ENCODE assay signal across 11 cellular contexts in the genomic region with DNA sequence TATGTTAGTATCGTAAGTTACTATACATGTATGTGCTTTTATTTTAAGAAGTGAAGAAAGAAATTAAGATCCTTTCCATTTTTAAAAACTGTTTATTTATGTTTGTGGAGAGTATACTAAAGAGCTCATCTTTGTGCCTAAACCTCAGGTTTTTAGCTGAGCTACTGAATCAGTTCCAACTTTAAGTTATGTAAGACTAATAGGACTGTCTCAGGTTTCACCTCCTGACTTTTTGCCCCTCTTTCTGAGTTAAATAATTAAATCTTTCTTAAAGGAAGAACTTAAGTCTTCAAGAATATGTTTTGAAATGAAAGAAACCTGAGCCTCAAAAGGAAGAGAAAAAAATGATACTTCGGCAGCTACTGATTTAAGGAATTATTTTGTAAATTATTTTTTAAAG. TPM values are rescaled to one million over a fixed set of nuclear protein-coding genes. Genes with fewer than 3 reads are reported as not detected.
DNase-seq lines count a peak whose midpoint lies in the region; ATAC-seq and TF ChIP-seq lines count a peak whose summit lies in the region.
"Had no signal": no experiment of that assay in that cellular context is flagged by ENCODE, and none has a peak within 500 bp of the region (broad histone marks: within the 10 kb centered on the region; RNA-seq: fewer than 3 reads in every experiment).

No MANE protein-coding gene starts in this region.

- H3K9me3 Mint-ChIP-seq in CD4-positive, CD25-positive, alpha-beta regulatory T cell = no peaks in the 10 kb centered on the region
- H3K9me3 Mint-ChIP-seq in naive thymus-derived CD4-positive, alpha-beta T cell = no peaks in the 10 kb centered on the region

- ATAC-seq in CD4-positive, CD25-positive, alpha-beta regulatory T cell (ENCODE audit: low read depth in 2 of 2) = no peak
- ATAC-seq in naive thymus-derived CD4-positive, alpha-beta T cell = no peak
- ATAC-seq in HG02610 (IDR thresholded peaks at IDR 0.05; ENCODE audit: unreplicated experiment) = no peak

- no peak for TF ChIP-seq EP300 in tibial nerve (IDR thresholded peaks at IDR 0.05)

- H3K27me3 Mint-ChIP-seq in CD4-positive, CD25-positive, alpha-beta regulatory T cell = no peaks in the 10 kb centered on the region
- peaks cover 0 to 3% (median 0%) of the 10 kb centered on the region in 5 donors for H3K27me3 Mint-ChIP-seq in naive thymus-derived CD4-positive, alpha-beta T cell

- H3K27ac ChIP-seq in CD4-positive, CD25-positive, alpha-beta regulatory T cell (ENCODE audit: insufficient read depth, low read length, poor library complexity, severe bottlenecking) = no peak overlapping the region
- H3K27ac ChIP-seq in Karpas-422 (ENCODE audit: low read length) (no peak overlapping the region), tibial nerve (peak overlapping the region in 2 of 4 donors; percentile 13 to 91), WERI-Rb-1 (no peak overlapping the region)
- no peak overlapping the region for H3K27ac ChIP-seq in naive thymus-derived CD4-positive, alpha-beta T cell (ENCODE audit: low read depth, low read length)

- H3K27me3 ChIP-seq in CD4-positive, CD25-positive, alpha-beta regulatory T cell (ENCODE audit: control insufficient read depth, insufficient read depth, low read length) = no peaks in the 10 kb centered on the region
- no peaks in the 10 kb centered on the region for H3K27me3 ChIP-seq in Karpas-422 (ENCODE audit: low read length)
- no peaks in the 10 kb centered on the region for H3K27me3 ChIP-seq in naive thymus-derived CD4-positive, alpha-beta T cell (ENCODE audit: control insufficient read depth in 2 of 2, insufficient read depth in 2 of 2, low read length in 2 of 2)
- no peaks in the 10 kb centered on the region for H3K27me3 ChIP-seq in tibial nerve
- H3K27me3 ChIP-seq in WERI-Rb-1 (ENCODE audit: insufficient read depth, low read depth, severe bottlenecking) = no peaks in the 10 kb centered on the region

- no peak for TF ChIP-seq CTCF in choroid plexus epithelial cell (conservative IDR thresholded peaks at IDR 0.05; ENCODE audit: low read depth, low read length)
- TF ChIP-seq CTCF in tibial nerve (IDR thresholded peaks at IDR 0.05) = no peak
- TF ChIP-seq CTCF in WERI-Rb-1 (IDR thresholded peaks at IDR 0.05; ENCODE audit: low read depth, low read length) = no peak

- no peak for DNase-seq in CD4-positive, CD25-positive, alpha-beta regulatory T cell
- DNase-seq in Karpas-422 = no peak
- DNase-seq in choroid plexus epithelial cell (ENCODE audit: low read depth) = peak; percentile 65
- no peak for DNase-seq in naive thymus-derived CD4-positive, alpha-beta T cell
- no peak for DNase-seq in cerebellum (ENCODE audit: low spot score)
- no peak for DNase-seq in tibial nerve (ENCODE audit: low spot score in 2 of 2)
- DNase-seq in WERI-Rb-1 = no peak
- DNase-seq: activated CD4-positive, alpha-beta T cell treated with anti-CD3 and anti-CD28 coated beads, Interleukin-2, amount 50 U/mL, for 48 hours; foreskin melanocyte; NCI-H226 had no signal

- H3K79me2 ChIP-seq in Karpas-422 (ENCODE audit: low read length) = peaks cover 74% of the 10 kb centered on the region

- TF ChIP-seq POLR2A in tibial nerve (IDR thresholded peaks at IDR 0.05) = no peak

- peak overlapping the region; percentile 82 for H3K4me3 ChIP-seq in CD4-positive, CD25-positive, alpha-beta regulatory T cell (ENCODE audit: low read depth, low read length)
- H3K4me3 ChIP-seq in Karpas-422 (ENCODE audit: low read length) = peak overlapping the region; percentile 79
- peak overlapping the region; percentile 90 for H3K4me3 ChIP-seq in choroid plexus epithelial cell (ENCODE audit: low read depth, low read length)
- peak overlapping the region; percentile 5 for H3K4me3 ChIP-seq in naive thymus-derived CD4-positive, alpha-beta T cell (ENCODE audit: low read length)
- H3K4me3 ChIP-seq in tibial nerve = peak overlapping the region in 1 of 4 donors; percentile 93
- no peak overlapping the region for H3K4me3 ChIP-seq in WERI-Rb-1 (ENCODE audit: low read depth, low read length)

- peak overlapping the region; percentile 80 for H3K4me2 ChIP-seq in Karpas-422 (ENCODE audit: low read depth, low read length, poor library complexity, severe bottlenecking)

- peaks cover 26% of the 10 kb centered on the region for H3K36me3 Mint-ChIP-seq in CD4-positive, CD25-positive, alpha-beta regulatory T cell
- peaks cover 0 to 34% (median 12%) of the 10 kb centered on the region in 5 donors for H3K36me3 Mint-ChIP-seq in naive thymus-derived CD4-positive, alpha-beta T cell

- peaks cover 17 to 72% (median 41%) of the 10 kb centered on the region in 4 donors for H3K4me1 Mint-ChIP-seq in CD4-positive, CD25-positive, alpha-beta regulatory T cell
- H3K4me1 Mint-ChIP-seq in naive thymus-derived CD4-positive, alpha-beta T cell = peaks cover 27 to 70% (median 58%) of the 10 kb centered on the region in 7 donors

- H3K27ac Mint-ChIP-seq in CD4-positive, CD25-positive, alpha-beta regulatory T cell = no peak overlapping the region
- no peak overlapping the region for H3K27ac Mint-ChIP-seq in naive thymus-derived CD4-positive, alpha-beta T cell

- peak overlapping the region; percentile 92 to 97 (median 94) for H3K4me3 Mint-ChIP-seq in CD4-positive, CD25-positive, alpha-beta regulatory T cell
- peak overlapping the region; percentile 92 to 98 (median 96) for H3K4me3 Mint-ChIP-seq in naive thymus-derived CD4-positive, alpha-beta T cell

- peak overlapping the region; percentile 93; the same call in 1 of the 2 replicates for H3K9ac ChIP-seq in Karpas-422 (ENCODE audit: low read length)

- H3K9me3 ChIP-seq in CD4-positive, CD25-positive, alpha-beta regulatory T cell (ENCODE audit: control insufficient read depth in 2 of 2, low read length in 2 of 2) = no peaks in the 10 kb centered on the region
- no peaks in the 10 kb centered on the region for H3K9me3 ChIP-seq in Karpas-422 (ENCODE audit: low read length)
- H3K9me3 ChIP-seq in naive thymus-derived CD4-positive, alpha-beta T cell (ENCODE audit: control insufficient read depth in 2 of 3, low read length in 3 of 3) = no peaks in the 10 kb centered on the region
- H3K9me3 ChIP-seq in tibial nerve = no peaks in the 10 kb centered on the region
- no peaks in the 10 kb centered on the region for H3K9me3 ChIP-seq in WERI-Rb-1 (ENCODE audit: severe bottlenecking)

- H4K20me1 ChIP-seq in Karpas-422 (ENCODE audit: insufficient read depth, low read depth, low read length) = peaks cover 12% of the 10 kb centered on the region

- intact Hi-C loops in naive thymus-derived CD4-positive, alpha-beta T cell (cut with micrococcal nuclease) = loop anchor here (5.0 to 10.0 kb wide), 5 partner anchors 44 to 1076 kb away; a partner anchor contains a TSS

- peaks cover 6% of the 10 kb centered on the region for H3K36me3 ChIP-seq in CD4-positive, CD25-positive, alpha-beta regulatory T cell (ENCODE audit: control insufficient read depth, insufficient read depth, low read length)
- H3K36me3 ChIP-seq in Karpas-422 (ENCODE audit: insufficient read depth, low read length) = peaks cover 14% of the 10 kb centered on the region; the same call in 1 of the 2 replicates
- H3K36me3 ChIP-seq in naive thymus-derived CD4-positive, alpha-beta T cell (ENCODE audit: control insufficient read depth in 2 of 3, insufficient read depth in 3 of 3, low read length in 3 of 3) = peaks cover 0 to 6% (median 0%) of the 10 kb centered on the region in 3 experiments
- H3K36me3 ChIP-seq in tibial nerve = peaks cover 0 to 11% (median 0%) of the 10 kb centered on the region in 3 donors
- peaks cover 55% of the 10 kb centered on the region for H3K36me3 ChIP-seq in WERI-Rb-1

- CTCF ChIA-PET in naive thymus-derived CD4-positive, alpha-beta T cell (lab: Charles Lee) = interaction anchor here (1.6 kb wide), 1 partner anchor 68 kb away, joined by 3 read pairs; no protein-coding TSS in a partner anchor

- H2AFZ ChIP-seq in Karpas-422 (ENCODE audit: low read length) = no peak overlapping the region

- no peaks in the 10 kb centered on the region for H3K9me2 ChIP-seq in Karpas-422 (replicated peaks; ENCODE audit: insufficient read depth, low read length)

- 67 to 77% methylated on average over 2 of the region's 2 CpGs for whole genome bisulfite sequencing in tibial nerve, 2 donors

- POLR2A ChIA-PET in naive thymus-derived CD4-positive, alpha-beta T cell (lab: Charles Lee) = interaction anchor here (0.6 to 2.0 kb wide), 7 partner anchors 22 to 203 kb away, joined by 3 to 11 read pairs (median 3); a partner anchor contains a TSS

- peaks cover 60% of the 10 kb centered on the region for H3K4me1 ChIP-seq in CD4-positive, CD25-positive, alpha-beta regulatory T cell (ENCODE audit: control insufficient read depth, insufficient read depth, low read length, poor library complexity, severe bottlenecking)
- peaks cover 33% of the 10 kb centered on the region for H3K4me1 ChIP-seq in Karpas-422 (ENCODE audit: low read length)
- H3K4me1 ChIP-seq in naive thymus-derived CD4-positive, alpha-beta T cell (ENCODE audit: control insufficient read depth in 2 of 2, insufficient read depth in 2 of 2, low read length in 2 of 2) = peaks cover 27 to 37% of the 10 kb centered on the region in 2 donors
- H3K4me1 ChIP-seq in tibial nerve = peaks cover 0 to 67% (median 27%) of the 10 kb centered on the region in 4 donors

RNA-seq across cellular contexts. Expression of a gene that starts 2.6 kb away (rescaled TPM):
- total RNA-seq in CD4-positive, CD25-positive, alpha-beta regulatory T cell = 84.9 TPM
- 10 to 100 TPM; 13.5 to 24.6 (median 19.5) TPM for polyA plus RNA-seq in CD4-positive, CD25-positive, alpha-beta regulatory T cell
- 44.8 and 63.6 TPM in 2 replicates for total RNA-seq in Karpas-422 (2014; rRNA removed; shearing (Covaris generic); ENCODE audit: low replicate concordance)
- total RNA-seq in naive thymus-derived CD4-positive, alpha-beta T cell = 10 to 100 TPM; 54.6 to 77.1 (median 66.6) TPM
- 10 to 100 TPM; 20.2 to 30.8 TPM for polyA plus RNA-seq in naive thymus-derived CD4-positive, alpha-beta T cell
- 70.3 TPM for total RNA-seq in cerebellum
- total RNA-seq in tibial nerve = 100 to 1,000 TPM in 1 of 4 donors, 10 to 100 TPM in 3; 66.6 to 101 (median 87.4) TPM
